8 cellular contexts compared by ENCODE assay signal in the genomic region with DNA sequence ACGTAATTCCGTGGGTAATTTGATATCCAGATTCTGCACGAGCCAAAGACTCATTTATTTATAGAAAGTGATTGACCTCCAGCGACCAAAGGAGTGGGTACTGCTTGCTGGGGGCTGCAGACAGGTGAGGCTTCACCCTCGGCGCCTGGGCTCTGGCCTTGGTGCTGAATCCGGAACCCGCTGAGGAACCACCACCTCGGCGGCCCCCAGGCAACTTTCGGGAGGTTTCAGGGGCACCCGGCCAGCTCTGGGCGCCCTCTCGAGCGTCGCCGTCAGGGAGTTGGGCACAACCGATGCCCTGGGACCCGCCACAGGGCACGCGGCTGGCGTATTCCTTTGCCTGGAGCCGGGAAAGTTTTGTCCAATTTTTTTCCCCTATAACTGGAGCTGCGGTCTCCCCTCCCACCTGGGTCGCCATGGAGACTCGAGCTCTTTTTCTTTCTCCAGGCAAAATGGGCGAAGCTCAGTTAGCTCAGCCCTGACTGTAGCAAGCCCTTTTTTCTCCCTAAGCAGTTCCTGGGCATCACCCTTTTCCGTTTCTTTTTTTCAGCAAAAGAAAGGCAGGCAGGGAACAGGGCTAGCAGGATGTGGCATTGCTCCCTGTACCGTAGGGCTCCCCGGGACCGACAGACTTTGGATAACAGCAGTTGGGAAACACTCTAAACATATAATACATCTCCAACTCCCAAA.
A peak's percentile ranks its signal among the peaks of the same experiment; 100 is the strongest.
DNase-seq lines count a peak whose midpoint lies in the region; ATAC-seq and TF ChIP-seq lines count a peak whose summit lies in the region.

No MANE protein-coding gene starts in this region.

- no peaks in the 10 kb centered on the region for H3K4me1 Mint-ChIP-seq in activated naive CD4-positive, alpha-beta T cell treated with anti-CD3 and anti-CD28 coated beads, Interleukin-2, amount 10 ng/mL, durations not matched to agents 7 days and 5 days

- no peak overlapping the region for H3K4me3 Mint-ChIP-seq in activated naive CD4-positive, alpha-beta T cell treated with anti-CD3 and anti-CD28 coated beads, Interleukin-2, amount 10 ng/mL, durations not matched to agents 7 days and 5 days

- H3K4me3 ChIP-seq in fibroblast of pulmonary artery (replicated peaks; ENCODE audit: low read depth, low read length) = no peak overlapping the region

- no peak overlapping the region for H3K27ac Mint-ChIP-seq in activated naive CD4-positive, alpha-beta T cell treated with anti-CD3 and anti-CD28 coated beads, Interleukin-2, amount 10 ng/mL, durations not matched to agents 7 days and 5 days

- H3K27me3 Mint-ChIP-seq in activated naive CD4-positive, alpha-beta T cell treated with anti-CD3 and anti-CD28 coated beads, Interleukin-2, amount 10 ng/mL, durations not matched to agents 7 days and 5 days = peaks cover 41% of the 10 kb centered on the region

- H3K36me3 Mint-ChIP-seq in activated naive CD4-positive, alpha-beta T cell treated with anti-CD3 and anti-CD28 coated beads, Interleukin-2, amount 10 ng/mL, durations not matched to agents 7 days and 5 days = peaks cover 3% of the 10 kb centered on the region

- no peak for TF ChIP-seq CTCF in fibroblast of pulmonary artery (IDR thresholded peaks at IDR 0.05; ENCODE audit: low read length, missing control alignments)

- no peaks in the 10 kb centered on the region for H3K9me3 Mint-ChIP-seq in activated naive CD4-positive, alpha-beta T cell treated with anti-CD3 and anti-CD28 coated beads, Interleukin-2, amount 10 ng/mL, durations not matched to agents 7 days and 5 days

- no peak for ATAC-seq in HG02970 (IDR thresholded peaks at IDR 0.05; ENCODE audit: low FRiP score, unreplicated experiment)

- DNase-seq in activated naive CD4-positive, alpha-beta T cell treated with anti-CD3 and anti-CD28 coated beads, Interleukin-2, amount 10 ng/mL, durations not matched to agents 7 days and 5 days = peak; percentile 46
- no peak for DNase-seq in activated naive CD4-positive, alpha-beta T cell treated with Interleukin-2 at 50 U/mL for 16 hours
- DNase-seq in NCI-H748 treated with DMSO at 0.1 percent for 48 hours (lab: John Stamatoyannopoulos, UW) (peak; percentile 13), fibroblast of pulmonary artery (ENCODE audit: low read depth) (peak; percentile 15), T-helper 1 cell (no peak), NCI-H345 treated with DMSO at 0.1 percent for 48 hours (lab: John Stamatoyannopoulos, UW; ENCODE audit: unreplicated experiment) (no peak)
- DNase-seq in stimulated activated CD8-positive, alpha-beta memory T cell treated with anti-CD3 and anti-CD28 coated beads, Interleukin-4, amount 100 ng/mL, for 48 hours = peak; percentile 41

- CTCF ChIA-PET in activated naive CD4-positive, alpha-beta T cell treated with anti-CD3 and anti-CD28 coated beads, Interleukin-2, amount 10 ng/mL, durations not matched to agents 7 days and 5 days (lab: Charles Lee) = no interaction called here

Comparison
In these comparisons a context has a peak if more than half of its experiments do, and no peak if none do; other contexts are left out.
1. DNase-seq: peak in activated naive CD4-positive, alpha-beta T cell treated with anti-CD3 and anti-CD28 coated beads, Interleukin-2, amount 10 ng/mL, durations not matched to agents 7 days and 5 days (single experiment), NCI-H748 treated with DMSO at 0.1 percent for 48 hours (single experiment), fibroblast of pulmonary artery (single experiment) and stimulated activated CD8-positive, alpha-beta memory T cell treated with anti-CD3 and anti-CD28 coated beads, Interleukin-4, amount 100 ng/mL, for 48 hours (single experiment); none in activated naive CD4-positive, alpha-beta T cell treated with Interleukin-2 at 50 U/mL for 16 hours (single experiment), T-helper 1 cell (0 of 5) and NCI-H345 treated with DMSO at 0.1 percent for 48 hours (single experiment).